In genomic region chr9:6757132-6757987, GRCh38 we compare ENCODE assay signal across 1 cellular context.
TF ChIP-seq lines count a peak whose summit lies in the region.

TSS of gene KDM4C (plus strand) at chr9:6757973. CDS start at chr9:6792989, 35,016 bp downstream.

TF ChIP-seq in HepG2, 621 proteins besides CTCF, POLR2A, EP300 and RAD21 (continued from another document and continues in another):
- TF ChIP-seq HNF1A (IDR thresholded peaks at IDR 0.05; ENCODE audit: low read depth) (no peak), HNF1A (CRISPR knock-in tag; IDR thresholded peaks at IDR 0.05; ENCODE audit: borderline replicate concordance) (peak; percentile 61; the same call in 1 of the 2 replicates), ZSCAN22 (CRISPR knock-in tag; IDR thresholded peaks at IDR 0.05) (peak; percentile 73), ZNF574 (CRISPR knock-in tag; IDR thresholded peaks at IDR 0.05) (peak; percentile 71), ZNF703 (CRISPR knock-in tag; IDR thresholded peaks at IDR 0.05; ENCODE audit: borderline replicate concordance) (no peak; the same call in 1 of the 2 replicates), ZNF567 (CRISPR knock-in tag; IDR thresholded peaks at IDR 0.05; ENCODE audit: borderline replicate concordance) (0 out of 2 replicates have a peak, but pooled peaks have one; percentile 89), GABPB1 (CRISPR knock-in tag; IDR thresholded peaks at IDR 0.05) (peak; percentile 85), GRHL1 (CRISPR knock-in tag; conservative IDR thresholded peaks at IDR 0.05) (no peak), HOXD1 (CRISPR knock-in tag; IDR thresholded peaks at IDR 0.05) (no peak), TOE1 (CRISPR knock-in tag; IDR thresholded peaks at IDR 0.05) (peak; percentile 65), ZBTB20 (CRISPR knock-in tag; IDR thresholded peaks at IDR 0.05; ENCODE audit: borderline replicate concordance, low read depth) (peak; percentile 64; the same call in 1 of the 2 replicates), RORA (CRISPR knock-in tag; IDR thresholded peaks at IDR 0.05) (no peak), PBX2 (CRISPR knock-in tag; IDR thresholded peaks at IDR 0.05) (no peak), ZNF34 (CRISPR knock-in tag; IDR thresholded peaks at IDR 0.05; ENCODE audit: borderline replicate concordance) (peak; percentile 98), RARG (CRISPR knock-in tag; IDR thresholded peaks at IDR 0.05; ENCODE audit: low read depth) (peak; percentile 98), TAF15 (IDR thresholded peaks at IDR 0.05; ENCODE audit: low read depth, low read length, poor library complexity, severe bottlenecking) (peak; percentile 21), ZNF138 (CRISPR knock-in tag; IDR thresholded peaks at IDR 0.05; ENCODE audit: low read depth) (peak; percentile 49), BCLAF1 (IDR thresholded peaks at IDR 0.05) (no peak), ZNF142 (CRISPR knock-in tag; IDR thresholded peaks at IDR 0.05) (peak; percentile 90), ZNF546 (CRISPR knock-in tag; conservative IDR thresholded peaks at IDR 0.05) (peak; percentile 95), ATF7 (IDR thresholded peaks at IDR 0.05) (no peak), ATF7 (CRISPR knock-in tag; IDR thresholded peaks at IDR 0.05) (peak; percentile 80; the same call in 1 of the 2 replicates), ZBTB38 (CRISPR knock-in tag; IDR thresholded peaks at IDR 0.05) (peak; percentile 82), NFRKB (IDR thresholded peaks at IDR 0.05) (no peak), ZNF10 (CRISPR knock-in tag; IDR thresholded peaks at IDR 0.05; ENCODE audit: borderline replicate concordance, low read depth) (no peak), ADNP (CRISPR knock-in tag; IDR thresholded peaks at IDR 0.05) (no peak), RBM39 (IDR thresholded peaks at IDR 0.05; ENCODE audit: low read depth, low read length, poor library complexity, severe bottlenecking) (no peak), FOXC1 (CRISPR knock-in tag; IDR thresholded peaks at IDR 0.05; ENCODE audit: borderline replicate concordance) (peak; percentile 60; the same call in 1 of the 2 replicates), SETDB1 (CRISPR knock-in tag; IDR thresholded peaks at IDR 0.05; ENCODE audit: borderline replicate concordance) (no peak), SSRP1 (CRISPR knock-in tag; IDR thresholded peaks at IDR 0.05) (no peak), THYN1 (CRISPR knock-in tag; IDR thresholded peaks at IDR 0.05; ENCODE audit: borderline replicate concordance, low read depth) (no peak), TERF1 (CRISPR knock-in tag; IDR thresholded peaks at IDR 0.05) (no peak), SP1 (IDR thresholded peaks at IDR 0.05) (no peak), SP1 (CRISPR knock-in tag; IDR thresholded peaks at IDR 0.05) (peak; percentile 25; the same call in 1 of the 2 replicates), CENPX (CRISPR knock-in tag; IDR thresholded peaks at IDR 0.05) (no peak), ZBTB3 (CRISPR knock-in tag; IDR thresholded peaks at IDR 0.05; ENCODE audit: borderline replicate concordance, low read depth) (peak; percentile 85; the same call in 1 of the 2 replicates), JDP2 (CRISPR knock-in tag; IDR thresholded peaks at IDR 0.05; ENCODE audit: borderline replicate concordance) (no peak), IRF2 (CRISPR knock-in tag; IDR thresholded peaks at IDR 0.05) (peak; percentile 66), ZNF143 (CRISPR knock-in tag; IDR thresholded peaks at IDR 0.05) (no peak; the same call in 1 of the 2 replicates), TOPORS (CRISPR knock-in tag; IDR thresholded peaks at IDR 0.05) (peak; percentile 79; the same call in 1 of the 2 replicates), ZNF235 (CRISPR knock-in tag; IDR thresholded peaks at IDR 0.05; ENCODE audit: borderline replicate concordance) (peak; percentile 11; the same call in 1 of the 2 replicates), ZNF367 (CRISPR knock-in tag; IDR thresholded peaks at IDR 0.05; ENCODE audit: borderline replicate concordance) (peak; percentile 78; the same call in 1 of the 2 replicates), ZNF430 (CRISPR knock-in tag; IDR thresholded peaks at IDR 0.05) (peak; percentile 79), KLF15 (CRISPR knock-in tag; IDR thresholded peaks at IDR 0.05; ENCODE audit: borderline replicate concordance) (no peak; the same call in 1 of the 2 replicates)
